ENCODE assay signal across 7 cellular contexts in genomic region chr3:139173372-139174108, GRCh38.
DNase-seq lines count a peak whose midpoint lies in the region; TF ChIP-seq lines count a peak whose summit lies in the region.

No MANE protein-coding gene starts in this region.

- H3K9me3 Mint-ChIP-seq in HFFc6 (0 out of 2 replicates have a peak, but pooled peaks cover 4% of the 10 kb centered on the region), Caco-2 (ENCODE audit: unreplicated experiment) (no peaks in the 10 kb centered on the region)

- H3K27ac Mint-ChIP-seq in HFFc6 = no peak overlapping the region
- no peak overlapping the region for H3K27ac Mint-ChIP-seq in Caco-2 (ENCODE audit: unreplicated experiment)

- no peak overlapping the region for H3K4me3 ChIP-seq in Caco-2 (ENCODE audit: low read depth, low read length)

- H3K27me3 ChIP-seq in Caco-2 (replicated peaks; ENCODE audit: control insufficient read depth, insufficient read depth, low read length) = no peaks in the 10 kb centered on the region

- DNase-seq in HFFc6 = no peak
- peak; percentile 73 for DNase-seq in inferior parietal cortex (ENCODE audit: extremely low spot score)
- peak; percentile 93 for DNase-seq in superior temporal gyrus (ENCODE audit: extremely low spot score)
- no peak for DNase-seq in GM10266 (ENCODE audit: extremely low spot score)
- no peak for DNase-seq in Caco-2
- no peak for DNase-seq in cortex of kidney (lab: John Stamatoyannopoulos, UW)

- H3K27ac ChIP-seq in angular gyrus (ENCODE audit: low read depth, low read length) = peak overlapping the region; percentile 92

- no peaks in the 10 kb centered on the region for H3K36me3 ChIP-seq in Caco-2 (ENCODE audit: control insufficient read depth, insufficient read depth, low read length)

- H3K4me1 ChIP-seq in Caco-2 = no peaks in the 10 kb centered on the region

- H3K9me3 ChIP-seq in Caco-2 = no peaks in the 10 kb centered on the region

- no peak for TF ChIP-seq CTCF in HFFc6 (IDR thresholded peaks at IDR 0.05)
- TF ChIP-seq CTCF in GM10266 (IDR thresholded peaks at IDR 0.05; ENCODE audit: control insufficient read depth, insufficient read depth, low read depth, missing control alignments) = no peak
- no peak for TF ChIP-seq CTCF in Caco-2 (IDR thresholded peaks at IDR 0.05; ENCODE audit: insufficient read depth in 1 of 2, low read depth in 1 of 2, low read length in 1 of 2, severe bottlenecking in 1 of 2, unreplicated experiment in 1 of 2)

- peak overlapping the region; percentile 80 for H3K4me3 Mint-ChIP-seq in HFFc6
- H3K4me3 Mint-ChIP-seq in Caco-2 (ENCODE audit: unreplicated experiment) = no peak overlapping the region

- BruUV-seq in Caco-2 (replicated peaks; lab: Mats Ljungman, UMichigan) = no TSS peak

- intact Hi-C loops in Caco-2 (cut with micrococcal nuclease; ENCODE audit: unreplicated experiment) = no loop called here

- H3K36me3 Mint-ChIP-seq in HFFc6 (ENCODE audit: low read depth) (no peaks in the 10 kb centered on the region; the same call in 1 of the 2 replicates), Caco-2 (ENCODE audit: insufficient read depth, unreplicated experiment) (no peaks in the 10 kb centered on the region)

- peaks cover 12% of the 10 kb centered on the region; the same call in 1 of the 2 replicates for H3K4me1 Mint-ChIP-seq in HFFc6 (ENCODE audit: low read depth)
- no peaks in the 10 kb centered on the region for H3K4me1 Mint-ChIP-seq in Caco-2 (ENCODE audit: low read depth, unreplicated experiment)

- CTCF ChIA-PET in Caco-2 (lab: Charles Lee) = no interaction called here

- POLR2A ChIA-PET in Caco-2 (lab: Charles Lee) = no interaction called here

- H3K27me3 Mint-ChIP-seq in HFFc6 (ENCODE audit: insufficient read depth) = peaks cover 12% of the 10 kb centered on the region
- H3K27me3 Mint-ChIP-seq in Caco-2 (ENCODE audit: insufficient read depth, unreplicated experiment) = peaks cover 14% of the 10 kb centered on the region

Comparison
In these comparisons a context has a peak if more than half of its experiments do, and no peak if none do; other contexts are left out.
1. DNase-seq: peak in inferior parietal cortex (single experiment) and superior temporal gyrus (single experiment); none in HFFc6 (single experiment), GM10266 (single experiment), Caco-2 (0 of 2) and cortex of kidney (single experiment).